ENCODE assay signal across 23 cellular contexts in the genomic region with DNA sequence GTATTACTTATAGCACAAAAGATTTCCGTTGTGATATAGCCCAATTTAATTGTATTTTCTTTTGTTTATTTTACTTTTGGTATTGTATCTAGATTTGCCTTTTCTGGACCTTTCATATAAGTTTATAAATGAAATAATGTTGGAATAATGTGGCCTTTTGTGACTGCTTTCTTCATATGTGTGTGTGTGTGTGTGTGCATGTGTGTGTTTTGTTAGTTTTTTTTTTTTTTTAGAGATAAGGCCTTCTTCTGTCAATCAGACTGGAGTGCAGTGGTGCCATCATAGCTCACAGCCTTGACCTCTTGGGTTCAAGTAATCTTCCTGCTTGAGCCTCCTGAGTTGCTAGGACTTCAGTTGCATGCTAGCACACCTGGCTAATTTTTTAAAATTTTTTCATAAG.
"Had no signal": no experiment of that assay in that cellular context is flagged by ENCODE, and none has a peak within 500 bp of the region (broad histone marks: within the 10 kb centered on the region; RNA-seq: fewer than 3 reads in every experiment).

No MANE protein-coding gene starts in this region.

- H3K27ac Mint-ChIP-seq: progenitor cell of endocrine pancreas; stimulated activated naive CD8-positive, alpha-beta T cell treated with anti-CD3 and anti-CD28 coated beads, Interleukin-15, Interleukin-2, amounts not matched to agents 100 ng/mL and 50 ng/mL, for 24 hours had no signal

- H3K27me3 Mint-ChIP-seq: naive thymus-derived CD8-positive, alpha-beta T cell; progenitor cell of endocrine pancreas; stimulated activated naive CD8-positive, alpha-beta T cell treated with anti-CD3 and anti-CD28 coated beads, Interleukin-15, Interleukin-2, amounts not matched to agents 100 ng/mL and 50 ng/mL, for 24 hours had no signal

- H3K9me3 Mint-ChIP-seq: immature natural killer cell; naive thymus-derived CD8-positive, alpha-beta T cell; stimulated activated naive CD8-positive, alpha-beta T cell treated with anti-CD3 and anti-CD28 coated beads, Interleukin-15, Interleukin-2, amounts not matched to agents 100 ng/mL and 50 ng/mL, for 24 hours had no signal

- H3K4me1 Mint-ChIP-seq: immature natural killer cell; naive thymus-derived CD8-positive, alpha-beta T cell had no signal

- DNase-seq: hypothalamus; immature natural killer cell; kidney; left colon; left lung; lower lobe of right lung; mammary epithelial cell; mesenchymal stem cell; naive thymus-derived CD8-positive, alpha-beta T cell; ovary; stimulated activated CD4-positive, alpha-beta T cell treated with anti-CD3 and anti-CD28 coated beads, Interleukin-12 subunit alpha, Interleukin-12 subunit beta, amount 100 ng/mL, for 4 hours; stimulated activated CD4-positive, alpha-beta T cell treated with anti-CD3 and anti-CD28 coated beads, Interleukin-15, amount 100 ng/mL, for 24 hours; stimulated activated CD4-positive, alpha-beta T cell treated with anti-CD3 and anti-CD28 coated beads, Interleukin-2, amount 100 ng/mL, for 24 hours; stimulated activated CD4-positive, alpha-beta T cell treated with anti-CD3 and anti-CD28 coated beads, Interleukin-4, amount 100 ng/mL, for 1 hour; stimulated activated naive CD4-positive, alpha-beta T cell; tibial artery; trophoblast cell; upper lobe of right lung had no signal

- ATAC-seq: left colon; left lung; lower lobe of right lung; naive thymus-derived CD8-positive, alpha-beta T cell; sciatic nerve; upper lobe of right lung had no signal

- H3K4me3 Mint-ChIP-seq: immature natural killer cell; naive thymus-derived CD8-positive, alpha-beta T cell; stimulated activated naive CD8-positive, alpha-beta T cell treated with anti-CD3 and anti-CD28 coated beads, Interleukin-15, Interleukin-2, amounts not matched to agents 100 ng/mL and 50 ng/mL, for 24 hours had no signal

- FAIRE-seq: islet of Langerhans, kidney, urothelium cell line had no signal
